In the genomic region with DNA sequence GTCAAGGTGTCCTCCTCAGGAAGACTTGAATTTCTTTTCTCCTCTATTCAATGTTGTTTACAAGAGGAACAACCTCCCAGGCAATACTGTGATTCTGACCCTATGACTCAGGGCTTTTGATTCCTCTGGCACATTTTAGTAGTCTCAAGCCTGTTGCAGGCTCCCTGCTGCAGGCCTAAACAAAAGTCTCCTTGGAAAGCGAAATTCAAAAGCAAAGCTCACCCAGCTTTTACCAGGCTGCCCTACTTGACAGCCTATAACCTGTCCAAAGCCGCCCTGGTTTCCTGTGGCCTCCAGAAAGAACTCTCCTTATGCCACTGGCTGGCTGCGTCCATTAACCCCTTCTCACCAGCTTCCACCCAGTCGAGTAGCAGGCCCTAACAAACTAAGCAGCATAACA, we compare ENCODE assay signal across 8 cellular contexts. TPM values are rescaled to one million over a fixed set of nuclear protein-coding genes. Genes with fewer than 3 reads are reported as not detected.
DNase-seq lines count a peak whose midpoint lies in the region; ATAC-seq and TF ChIP-seq lines count a peak whose summit lies in the region.

No MANE protein-coding gene starts in this region.

- H3K4me1 ChIP-seq in cardiac muscle cell (ENCODE audit: low read depth), result peaks cover 51% of the 10 kb centered on the region

- peak overlapping the region; percentile 61 for H3K27ac Mint-ChIP-seq in activated B cell treated with CpG ODN at 0.5 μM for 24 hours
- no peak overlapping the region for H3K27ac Mint-ChIP-seq in activated T-helper 1 cell treated with anti-CD3 and anti-CD28 coated beads, Interleukin-12 subunit alpha, Interleukin-12 subunit beta, Interleukin-2, Interleukin-4 antibody, amounts not matched to agents 30 ng/mL and 10 ng/mL and 1 ng/mL, durations not matched to agents 14 hours and 24 hours and 36 hours

- peaks cover 2% of the 10 kb centered on the region for H3K9me3 Mint-ChIP-seq in activated B cell treated with CpG ODN at 0.5 μM for 24 hours
- no peaks in the 10 kb centered on the region for H3K9me3 Mint-ChIP-seq in activated T-helper 1 cell treated with anti-CD3 and anti-CD28 coated beads, Interleukin-12 subunit alpha, Interleukin-12 subunit beta, Interleukin-2, Interleukin-4 antibody, amounts not matched to agents 30 ng/mL and 10 ng/mL and 1 ng/mL, durations not matched to agents 14 hours and 24 hours and 36 hours

- H3K4me1 Mint-ChIP-seq in activated B cell treated with CpG ODN at 0.5 μM for 24 hours, result peaks cover 34% of the 10 kb centered on the region
- peaks cover 15% of the 10 kb centered on the region for H3K4me1 Mint-ChIP-seq in activated T-helper 1 cell treated with anti-CD3 and anti-CD28 coated beads, Interleukin-12 subunit alpha, Interleukin-12 subunit beta, Interleukin-2, Interleukin-4 antibody, amounts not matched to agents 30 ng/mL and 10 ng/mL and 1 ng/mL, durations not matched to agents 14 hours and 24 hours and 36 hours (ENCODE audit: low read depth)

- H3K4me3 ChIP-seq in cardiac muscle cell, result no peak overlapping the region
- H3K4me3 ChIP-seq in retinal pigment epithelial cell (ENCODE audit: low read length), result no peak overlapping the region

- H3K9me3 ChIP-seq in cardiac muscle cell (ENCODE audit: low read depth), result no peaks in the 10 kb centered on the region

- intact Hi-C loops in activated B cell treated with CpG ODN at 0.5 μM for 24 hours (cut with micrococcal nuclease), result no loop called here
- intact Hi-C loops in activated T-helper 1 cell treated with anti-CD3 and anti-CD28 coated beads, Interleukin-12 subunit alpha, Interleukin-12 subunit beta, Interleukin-2, Interleukin-4 antibody, amounts not matched to agents 30 ng/mL and 10 ng/mL and 1 ng/mL, durations not matched to agents 14 hours and 24 hours and 36 hours (cut with micrococcal nuclease), result no loop called here

- POLR2A ChIA-PET in activated B cell treated with CpG ODN at 0.5 μM for 24 hours (lab: Charles Lee), result interaction anchor here (1.1 kb wide), 1 partner anchor 8 kb away, joined by 3 read pairs; no protein-coding TSS in a partner anchor

- H3K27ac ChIP-seq in cardiac muscle cell, result peak overlapping the region; percentile 85

- no peaks in the 10 kb centered on the region for H3K27me3 Mint-ChIP-seq in activated B cell treated with CpG ODN at 0.5 μM for 24 hours
- H3K27me3 Mint-ChIP-seq in activated T-helper 1 cell treated with anti-CD3 and anti-CD28 coated beads, Interleukin-12 subunit alpha, Interleukin-12 subunit beta, Interleukin-2, Interleukin-4 antibody, amounts not matched to agents 30 ng/mL and 10 ng/mL and 1 ng/mL, durations not matched to agents 14 hours and 24 hours and 36 hours (ENCODE audit: insufficient read depth), result peaks cover 6% of the 10 kb centered on the region

- CTCF ChIA-PET in activated B cell treated with CpG ODN at 0.5 μM for 24 hours (lab: Charles Lee), result no interaction called here

- TF ChIP-seq CTCF in activated B cell treated with CpG ODN at 0.5 μM for 24 hours (IDR thresholded peaks at IDR 0.05) (no peak), cardiac muscle cell (IDR thresholded peaks at IDR 0.05; ENCODE audit: low read depth, low read length) (no peak), retinal pigment epithelial cell (conservative IDR thresholded peaks at IDR 0.05; ENCODE audit: low read depth, low read length) (no peak), GM20000 (IDR thresholded peaks at IDR 0.05; ENCODE audit: extremely low read depth, missing control alignments) (no peak)

- ATAC-seq in activated B cell treated with CpG ODN at 0.5 μM for 24 hours (ENCODE audit: low read depth) (no peak), GM19023 (IDR thresholded peaks at IDR 0.05; ENCODE audit: unreplicated experiment) (no peak)

- H3K36me3 ChIP-seq in cardiac muscle cell, result peaks cover 5% of the 10 kb centered on the region

- no peaks in the 10 kb centered on the region for H3K27me3 ChIP-seq in cardiac muscle cell

- DNase-seq in GM03348 (ENCODE audit: low spot score) (peak; percentile 72), activated B cell treated with CpG ODN at 0.5 μM for 24 hours (no peak), cardiac muscle cell (ENCODE audit: low read depth in 1 of 2, low spot score in 1 of 2) (peak; percentile 32 to 86), retinal pigment epithelial cell (ENCODE audit: low read depth) (peak; percentile 63), DMS153 treated with DMSO at 0.1 percent for 48 hours (lab: John Stamatoyannopoulos, UW; ENCODE audit: unreplicated experiment) (no peak), GM20000 (ENCODE audit: low spot score) (no peak)
- no peak for DNase-seq in activated T-helper 1 cell treated with anti-CD3 and anti-CD28 coated beads, Interleukin-12 subunit alpha, Interleukin-12 subunit beta, Interleukin-2, Interleukin-4 antibody, amounts not matched to agents 30 ng/mL and 10 ng/mL and 1 ng/mL, durations not matched to agents 14 hours and 24 hours and 36 hours (ENCODE audit: low spot score)

- H3K36me3 Mint-ChIP-seq in activated B cell treated with CpG ODN at 0.5 μM for 24 hours (ENCODE audit: low read depth), result no peaks in the 10 kb centered on the region
- H3K36me3 Mint-ChIP-seq in activated T-helper 1 cell treated with anti-CD3 and anti-CD28 coated beads, Interleukin-12 subunit alpha, Interleukin-12 subunit beta, Interleukin-2, Interleukin-4 antibody, amounts not matched to agents 30 ng/mL and 10 ng/mL and 1 ng/mL, durations not matched to agents 14 hours and 24 hours and 36 hours (ENCODE audit: low read depth), result no peaks in the 10 kb centered on the region

- no peak overlapping the region for H3K4me3 Mint-ChIP-seq in activated B cell treated with CpG ODN at 0.5 μM for 24 hours
- H3K4me3 Mint-ChIP-seq in activated T-helper 1 cell treated with anti-CD3 and anti-CD28 coated beads, Interleukin-12 subunit alpha, Interleukin-12 subunit beta, Interleukin-2, Interleukin-4 antibody, amounts not matched to agents 30 ng/mL and 10 ng/mL and 1 ng/mL, durations not matched to agents 14 hours and 24 hours and 36 hours, result no peak overlapping the region

RNA-seq across cellular contexts. Expression of a gene that starts 11.6 kb away (rescaled TPM):
- total RNA-seq in activated B cell treated with CpG ODN at 0.5 μM for 24 hours, result 3.7 and 5.4 TPM in 2 replicates
- total RNA-seq in cardiac muscle cell, result 12.4 and 19.4 TPM in 2 replicates
- 10.7 and 13.2 TPM in 2 replicates for polyA plus RNA-seq in cardiac muscle cell
- total RNA-seq in activated T-helper 1 cell treated with anti-CD3 and anti-CD28 coated beads, Interleukin-12 subunit alpha, Interleukin-12 subunit beta, Interleukin-2, Interleukin-4 antibody, amounts not matched to agents 30 ng/mL and 10 ng/mL and 1 ng/mL, durations not matched to agents 14 hours and 24 hours and 36 hours, result 0.64 and 0.86 TPM in 2 replicates

RNA-seq across cellular contexts. Expression of a gene that starts 11.9 kb away (rescaled TPM):
- 47.2 and 58.7 TPM in 2 replicates for total RNA-seq in activated B cell treated with CpG ODN at 0.5 μM for 24 hours
- 50.6 and 52.5 TPM in 2 replicates for total RNA-seq in cardiac muscle cell
- polyA plus RNA-seq in cardiac muscle cell, result 56.9 and 62.9 TPM in 2 replicates
- 58.1 and 64.7 TPM in 2 replicates for total RNA-seq in activated T-helper 1 cell treated with anti-CD3 and anti-CD28 coated beads, Interleukin-12 subunit alpha, Interleukin-12 subunit beta, Interleukin-2, Interleukin-4 antibody, amounts not matched to agents 30 ng/mL and 10 ng/mL and 1 ng/mL, durations not matched to agents 14 hours and 24 hours and 36 hours

Comparison
In these comparisons a context has a peak if more than half of its experiments do, and no peak if none do; other contexts are left out.
1. DNase-seq: peak in GM03348 (single experiment), cardiac muscle cell (2 of 2) and retinal pigment epithelial cell (single experiment); none in activated B cell treated with CpG ODN at 0.5 μM for 24 hours (single experiment), activated T-helper 1 cell treated with anti-CD3 and anti-CD28 coated beads, Interleukin-12 subunit alpha, Interleukin-12 subunit beta, Interleukin-2, Interleukin-4 antibody, amounts not matched to agents 30 ng/mL and 10 ng/mL and 1 ng/mL, durations not matched to agents 14 hours and 24 hours and 36 hours (single experiment), DMS153 treated with DMSO at 0.1 percent for 48 hours (single experiment) and GM20000 (single experiment).